Comparison of ENCODE assay signal across 15 cellular contexts in genomic region chr5:36193746-36194145, GRCh38. TPM values are rescaled to one million over a fixed set of nuclear protein-coding genes. Genes with fewer than 3 reads are reported as not detected.
DNase-seq lines count a peak whose midpoint lies in the region; ATAC-seq, FAIRE-seq and TF ChIP-seq lines count a peak whose summit lies in the region.
"Had no signal": no experiment of that assay in that cellular context is flagged by ENCODE, and none has a peak within 500 bp of the region (broad histone marks: within the 10 kb centered on the region; RNA-seq: fewer than 3 reads in every experiment).

No MANE protein-coding gene starts in this region.

- ATAC-seq in left lobe of liver (peak; percentile 54), HG02798 (IDR thresholded peaks at IDR 0.05; ENCODE audit: poor library complexity, unreplicated experiment) (no peak), GM19324 (IDR thresholded peaks at IDR 0.05; ENCODE audit: low FRiP score, unreplicated experiment) (no peak), GM18498 (IDR thresholded peaks at IDR 0.05; ENCODE audit: unreplicated experiment) (no peak), HG03521 (IDR thresholded peaks at IDR 0.05; ENCODE audit: unreplicated experiment) (no peak)

- TF ChIP-seq POLR2A in H54 (IDR thresholded peaks at IDR 0.05; ENCODE audit: low read depth, low read length) = no peak

- peak overlapping the region; percentile 49 for H3K27ac ChIP-seq in VCaP
- H3K27ac ChIP-seq: BLaER1 treated with 17β-estradiol and CSF1 and Interleukin-3, amounts not matched to agents 10 nM and 100 nM had no signal

- peak; percentile 48 for FAIRE-seq in H54 (lab: Jason Lieb, UNC)
- FAIRE-seq: GM12891, GM19239, HTR-8/SVneo had no signal

- DNase-seq in H54 (ENCODE audit: insufficient read length, low spot score) = no peak
- no peak for DNase-seq in left lobe of liver (ENCODE audit: low spot score)
- DNase-seq: CD4-positive, CD25-positive, alpha-beta regulatory T cell; DMS 273 treated with DMSO at 0.1 percent for 48 hours; DMS79; Kasumi-1 had no signal

- TF ChIP-seq CTCF in VCaP (conservative IDR thresholded peaks at IDR 0.05) = no peak

RNA-seq across cellular contexts. Expression of gene SKP2, which starts 41.8 kb away (rescaled TPM):
- 28.9 TPM for total RNA-seq in left lobe of liver

RNA-seq across cellular contexts. Expression of gene LMBRD2, which starts 42.1 kb away (rescaled TPM):
- 8.9 TPM for total RNA-seq in left lobe of liver

RNA-seq across cellular contexts. Expression of gene NADK2, which starts 48.0 kb away (rescaled TPM):
- total RNA-seq in left lobe of liver = 185 TPM
